Comparison of ENCODE assay signal across 25 cellular contexts in the genomic region with DNA sequence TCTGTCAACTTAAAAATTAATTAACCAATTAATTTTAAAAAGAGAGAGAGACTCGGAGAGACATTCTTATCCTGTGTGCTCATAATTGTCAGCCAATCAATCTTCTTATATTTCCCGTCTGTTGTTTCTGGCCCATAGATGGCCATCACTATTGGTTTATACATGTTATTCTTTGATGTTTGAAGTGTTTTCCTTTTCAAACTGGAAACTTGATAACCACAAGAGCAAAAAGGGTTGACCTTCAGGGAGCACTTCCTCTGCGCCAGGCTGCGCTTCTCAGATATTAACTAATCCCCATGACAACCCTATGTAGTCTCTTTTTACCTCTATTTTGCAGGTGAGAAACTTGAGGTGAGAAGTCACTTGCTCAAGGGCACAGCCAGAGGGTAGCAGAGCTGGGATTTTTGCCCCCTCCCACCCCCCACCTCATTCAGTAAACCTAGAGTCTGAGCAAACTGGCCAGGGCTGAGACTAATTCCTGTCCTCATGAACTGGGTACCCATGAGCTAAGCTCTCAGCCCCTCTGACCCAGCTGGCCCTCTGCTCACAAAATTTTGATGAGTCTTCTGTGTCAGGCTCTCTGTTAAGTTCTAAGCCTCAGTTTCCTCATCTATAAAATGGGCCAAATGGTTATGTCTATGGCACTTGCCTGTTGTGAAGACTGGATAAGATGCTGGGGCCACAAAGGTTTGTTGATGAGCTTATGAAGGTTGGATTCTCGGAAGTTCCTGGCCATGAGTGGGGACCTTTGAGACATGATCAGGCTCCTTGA.
DNase-seq lines count a peak whose midpoint lies in the region; ATAC-seq and TF ChIP-seq lines count a peak whose summit lies in the region.
"Had no signal": no experiment of that assay in that cellular context is flagged by ENCODE, and none has a peak within 500 bp of the region (broad histone marks: within the 10 kb centered on the region; RNA-seq: fewer than 3 reads in every experiment).

No MANE protein-coding gene starts in this region.

- no peak overlapping the region for H2BK12ac ChIP-seq in H9 (ENCODE audit: insufficient read length, low read depth, low read length)

- H4K91ac ChIP-seq in H9 (ENCODE audit: insufficient read length, low read depth, low read length), result no peak overlapping the region

- H3K4me3 ChIP-seq in coronary artery (no peak overlapping the region), muscle layer of colon (ENCODE audit: low read depth in 1 of 2, low read length in 2 of 2) (no peak overlapping the region), HAP-1 (no peak overlapping the region)
- H3K4me3 ChIP-seq: BLaER1 treated with 17β-estradiol and CSF1 and Interleukin-3, amounts not matched to agents 10 nM and 100 nM; left lung; ovary had no signal

- no peak overlapping the region for H4K8ac ChIP-seq in H9 (replicated peaks; ENCODE audit: insufficient read length, low read depth, low read length)

- peaks cover 14 to 17% of the 10 kb centered on the region in 2 experiments for H3K4me1 Mint-ChIP-seq in H9
- H3K4me1 Mint-ChIP-seq: activated B cell treated with CpG ODN at 0.5 μM for 24 hours had no signal

- H4K20me1 ChIP-seq in H9 (ENCODE audit: control insufficient read depth, insufficient read depth, insufficient read length), result no peaks in the 10 kb centered on the region
- H4K20me1 ChIP-seq: BLaER1 treated with 17β-estradiol and CSF1 and Interleukin-3, amounts not matched to agents 10 nM and 100 nM had no signal

- TF ChIP-seq CTCF in coronary artery (IDR thresholded peaks at IDR 0.05), result no peak
- TF ChIP-seq CTCF in H9 (conservative IDR thresholded peaks at IDR 0.05), result no peak

- H3K4me1 ChIP-seq in muscle layer of colon (ENCODE audit: insufficient read depth, low read length) (peaks cover 14% of the 10 kb centered on the region), H9 (ENCODE audit: insufficient read depth, low read length) (no peaks in the 10 kb centered on the region; the same call in 1 of the 2 replicates), HAP-1 (no peaks in the 10 kb centered on the region; the same call in 1 of the 2 replicates)
- H3K4me1 ChIP-seq: Caco-2, foreskin keratinocyte, left lung had no signal

- H2AK5ac ChIP-seq in H9 (ENCODE audit: insufficient read length, low read length), result no peak overlapping the region

- H3K56ac ChIP-seq in H9 (ENCODE audit: insufficient read length, low read depth, low read length), result no peak overlapping the region

- H3K79me1 ChIP-seq in H9 (ENCODE audit: insufficient read depth, low read depth, low read length, poor library complexity, severe bottlenecking), result no peaks in the 10 kb centered on the region

- no peak overlapping the region for H3K18ac ChIP-seq in H9 (ENCODE audit: insufficient read length, low read depth, low read length)

- DNase-seq in SHP77 (lab: John Stamatoyannopoulos, UW) (peak; percentile 46 to 69), SHP77 treated with DMSO at 0.1 percent for 48 hours (lab: John Stamatoyannopoulos, UW) (no peak), NCI-H2029 treated with DMSO at 0.1 percent for 48 hours (lab: John Stamatoyannopoulos, UW) (peak; percentile 78), coronary artery (ENCODE audit: low spot score) (peak; percentile 53), H9 (no peak), HAP-1 (ENCODE audit: low spot score in 2 of 2) (no peak)
- DNase-seq: activated B cell treated with CpG ODN at 0.5 μM for 24 hours; activated CD4-positive, alpha-beta T cell treated with anti-CD3 and anti-CD28 coated beads, Interleukin-2, amount 50 U/mL, for 4 hours; amniotic stem cell; Caco-2; effector memory CD4-positive, alpha-beta T cell; foreskin keratinocyte; HFFc6; NCI-H226; nephron progenitor cell; right cardiac atrium; stimulated activated naive CD4-positive, alpha-beta T cell treated with Interleukin-2 at 50 U/mL for 16 hours; T-helper 9 cell had no signal

- no peaks in the 10 kb centered on the region for H3K79me2 ChIP-seq in H9 (ENCODE audit: insufficient read depth, low read length)

- no peak overlapping the region for H3K14ac ChIP-seq in H9 (ENCODE audit: insufficient read depth, low read length)

- H3K27ac ChIP-seq in coronary artery, result no peak overlapping the region
- H3K27ac ChIP-seq in muscle layer of colon (ENCODE audit: low read depth, low read length), result peak overlapping the region; percentile 25
- H3K27ac ChIP-seq in H9 (ENCODE audit: insufficient read length, low read depth, low read length), result no peak overlapping the region
- H3K27ac ChIP-seq: BLaER1 treated with 17β-estradiol and CSF1 and Interleukin-3, amounts not matched to agents 10 nM and 100 nM; foreskin keratinocyte; KMS-11; left lung; ovary had no signal

- no peak overlapping the region for H3K9ac ChIP-seq in muscle layer of colon (ENCODE audit: low read length)
- no peak overlapping the region for H3K9ac ChIP-seq in H9 (ENCODE audit: extremely low read depth, insufficient read length, low read length)
- H3K9ac ChIP-seq: BLaER1 treated with 17β-estradiol and CSF1 and Interleukin-3, amounts not matched to agents 10 nM and 100 nM; KMS-11 had no signal

- H3K4me2 ChIP-seq in H9 (ENCODE audit: insufficient read depth, insufficient read length, low read length), result no peak overlapping the region
- H3K4me2 ChIP-seq: KMS-11 had no signal

- H3K27me3 Mint-ChIP-seq in H9 (ENCODE audit: low read depth), result peaks cover 17% of the 10 kb centered on the region
- H3K27me3 Mint-ChIP-seq: activated B cell treated with CpG ODN at 0.5 μM for 24 hours had no signal

- no peak overlapping the region for H2BK5ac ChIP-seq in H9 (ENCODE audit: insufficient read length, low read length)

- H4K5ac ChIP-seq in H9 (ENCODE audit: insufficient read length, low read depth, low read length), result no peak overlapping the region

- no peak overlapping the region for H3K23ac ChIP-seq in H9 (ENCODE audit: insufficient read length, low read depth, low read length)

- no peaks in the 10 kb centered on the region for H3K9me3 ChIP-seq in muscle layer of colon (ENCODE audit: low read length)
- H3K9me3 ChIP-seq in H9 (ENCODE audit: control insufficient read depth, low read depth, low read length), result no peaks in the 10 kb centered on the region
- no peaks in the 10 kb centered on the region for H3K9me3 ChIP-seq in HAP-1
- H3K9me3 ChIP-seq: Caco-2, left lung, ovary had no signal

- H3K27me3 ChIP-seq in muscle layer of colon (ENCODE audit: control insufficient read depth in 1 of 2, insufficient read depth in 2 of 2, low read length in 2 of 2) (no peaks in the 10 kb centered on the region), H9 (ENCODE audit: insufficient read depth, low read length) (no peaks in the 10 kb centered on the region), HAP-1 (ENCODE audit: low read depth) (no peaks in the 10 kb centered on the region)
- H3K27me3 ChIP-seq: BLaER1 treated with 17β-estradiol and CSF1 and Interleukin-3, amounts not matched to agents 10 nM and 100 nM; left lung; ovary had no signal

- no peak overlapping the region for H2BK120ac ChIP-seq in H9 (ENCODE audit: low read depth, low read length, poor library complexity, severe bottlenecking)

- no peak for ATAC-seq in HG03432 (IDR thresholded peaks at IDR 0.05; ENCODE audit: unreplicated experiment)
- ATAC-seq: foreskin keratinocyte, left lung, Right ventricle myocardium inferior had no signal

- no peak overlapping the region for H3K27ac Mint-ChIP-seq in H9
- H3K27ac Mint-ChIP-seq: activated B cell treated with CpG ODN at 0.5 μM for 24 hours, HFFc6 had no signal

- in situ Hi-C loops in HAP-1 (cut with MboI; ENCODE audit: low sequenced_read_pairs), result no loop called here

- no peak overlapping the region for H3T11ph ChIP-seq in H9 (ENCODE audit: low read length)

- no peaks in the 10 kb centered on the region; a peak in 2 of 5 replicates for H3K9me3 Mint-ChIP-seq in H9
- H3K9me3 Mint-ChIP-seq: HFFc6 had no signal

- no peak overlapping the region for H2AFZ ChIP-seq in H9 (ENCODE audit: low read length)

- no peak overlapping the region for H2BK20ac ChIP-seq in H9 (ENCODE audit: low read depth, low read length, poor library complexity, severe bottlenecking)

- no CpG with 5 or more reads among the region's 5 CpGs for WGBS in H9 (ENCODE audit: extremely low coverage, insufficient read length, low lambda C conversion rate)

- H3K4me3 Mint-ChIP-seq in H9, result no peak overlapping the region
- H3K4me3 Mint-ChIP-seq: activated B cell treated with CpG ODN at 0.5 μM for 24 hours, HFFc6, nephron progenitor cell had no signal

- no peak overlapping the region for H2BK15ac ChIP-seq in H9 (ENCODE audit: low read depth, low read length)

- H3K4ac ChIP-seq in H9 (ENCODE audit: low read depth, low read length), result no peak overlapping the region

- H3K23me2 ChIP-seq in H9 (ENCODE audit: insufficient read length, low read depth, low read length, poor library complexity, severe bottlenecking), result no peaks in the 10 kb centered on the region

- H3K36me3 ChIP-seq in muscle layer of colon (ENCODE audit: insufficient read depth, low read length), result no peaks in the 10 kb centered on the region
- no peaks in the 10 kb centered on the region for H3K36me3 ChIP-seq in HAP-1 (replicated peaks)
- H3K36me3 ChIP-seq: BLaER1 treated with 17β-estradiol and CSF1 and Interleukin-3, amounts not matched to agents 10 nM and 100 nM; left lung; ovary had no signal

- H3K36me3 Mint-ChIP-seq in H9 (ENCODE audit: insufficient read depth in 1 of 3, low read depth in 3 of 3), result no peaks in the 10 kb centered on the region

Comparison
In these comparisons a context has a peak if more than half of its experiments do, and no peak if none do; other contexts are left out.
1. DNase-seq: peak in SHP77 (2 of 2), NCI-H2029 treated with DMSO at 0.1 percent for 48 hours (single experiment) and coronary artery (single experiment); none in SHP77 treated with DMSO at 0.1 percent for 48 hours (single experiment), H9 (single experiment) and HAP-1 (0 of 2).